Comparison of ENCODE assay signal across 1 cellular context in the genomic region with DNA sequence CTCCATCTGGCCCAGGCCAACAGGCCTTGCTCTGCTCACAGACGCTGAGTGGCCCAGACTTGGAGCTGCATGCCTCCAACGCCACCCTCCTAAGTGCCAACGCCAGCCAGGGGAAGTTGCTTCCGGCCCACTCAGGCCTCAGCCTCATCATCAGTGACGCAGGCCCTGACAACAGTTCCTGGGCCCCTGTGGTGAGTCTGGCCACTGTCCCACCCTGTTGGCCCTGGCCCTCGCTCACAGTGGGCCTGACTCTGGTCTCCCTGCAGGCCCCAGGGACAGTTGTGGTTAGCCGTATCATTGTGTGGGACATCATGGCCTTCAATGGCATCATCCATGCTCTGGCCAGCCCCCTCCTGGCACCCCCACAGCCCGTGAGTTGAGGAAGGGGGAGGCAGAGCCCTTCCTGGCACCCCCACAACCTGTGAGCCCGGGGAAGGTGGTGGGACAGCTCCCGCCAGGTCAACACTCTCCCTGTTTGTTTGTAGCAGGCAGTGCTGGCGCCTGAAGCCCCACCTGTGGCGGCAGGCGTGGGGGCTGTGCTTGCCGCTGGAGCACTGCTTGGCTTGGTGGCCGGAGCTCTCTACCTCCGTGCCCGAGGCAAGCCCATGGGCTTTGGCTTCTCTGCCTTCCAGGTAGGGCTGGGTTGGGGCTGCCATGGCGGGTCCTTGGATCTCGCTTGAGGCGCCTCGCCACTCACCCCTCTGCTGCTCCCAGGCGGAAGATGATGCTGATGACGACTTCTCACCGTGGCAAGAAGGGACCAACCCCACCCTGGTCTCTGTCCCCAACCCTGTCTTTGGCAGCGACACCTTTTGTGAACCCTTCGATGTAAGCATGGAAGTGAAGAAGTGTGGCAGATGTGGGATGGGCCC.
TF ChIP-seq lines count a peak whose summit lies in the region.

No MANE protein-coding gene starts in this region.

TF ChIP-seq in SK-N-SH treated with all-trans-retinoic acid at 6 μM for 48 hours, 23 proteins besides CTCF, POLR2A, EP300 and RAD21 (continued from another document):
- TF ChIP-seq, protein P1, sequence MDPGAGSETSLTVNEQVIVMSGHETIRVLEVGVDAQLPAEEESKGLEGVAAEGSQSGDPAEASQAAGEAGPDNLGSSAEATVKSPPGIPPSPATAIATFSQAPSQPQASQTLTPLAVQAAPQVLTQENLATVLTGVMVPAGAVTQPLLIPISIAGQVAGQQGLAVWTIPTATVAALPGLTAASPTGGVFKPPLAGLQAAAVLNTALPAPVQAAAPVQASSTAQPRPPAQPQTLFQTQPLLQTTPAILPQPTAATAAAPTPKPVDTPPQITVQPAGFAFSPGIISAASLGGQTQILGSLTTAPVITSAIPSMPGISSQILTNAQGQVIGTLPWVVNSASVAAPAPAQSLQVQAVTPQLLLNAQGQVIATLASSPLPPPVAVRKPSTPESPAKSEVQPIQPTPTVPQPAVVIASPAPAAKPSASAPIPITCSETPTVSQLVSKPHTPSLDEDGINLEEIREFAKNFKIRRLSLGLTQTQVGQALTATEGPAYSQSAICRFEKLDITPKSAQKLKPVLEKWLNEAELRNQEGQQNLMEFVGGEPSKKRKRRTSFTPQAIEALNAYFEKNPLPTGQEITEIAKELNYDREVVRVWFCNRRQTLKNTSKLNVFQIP (CRISPR knock-in tag; IDR thresholded peaks at IDR 0.05; ENCODE audit: borderline replicate concordance, low read depth) = no peak
- no peak for TF ChIP-seq ZFP3 (CRISPR knock-in tag; IDR thresholded peaks at IDR 0.05)
